Comparison of ENCODE assay signal across 1 cellular context in the genomic region with DNA sequence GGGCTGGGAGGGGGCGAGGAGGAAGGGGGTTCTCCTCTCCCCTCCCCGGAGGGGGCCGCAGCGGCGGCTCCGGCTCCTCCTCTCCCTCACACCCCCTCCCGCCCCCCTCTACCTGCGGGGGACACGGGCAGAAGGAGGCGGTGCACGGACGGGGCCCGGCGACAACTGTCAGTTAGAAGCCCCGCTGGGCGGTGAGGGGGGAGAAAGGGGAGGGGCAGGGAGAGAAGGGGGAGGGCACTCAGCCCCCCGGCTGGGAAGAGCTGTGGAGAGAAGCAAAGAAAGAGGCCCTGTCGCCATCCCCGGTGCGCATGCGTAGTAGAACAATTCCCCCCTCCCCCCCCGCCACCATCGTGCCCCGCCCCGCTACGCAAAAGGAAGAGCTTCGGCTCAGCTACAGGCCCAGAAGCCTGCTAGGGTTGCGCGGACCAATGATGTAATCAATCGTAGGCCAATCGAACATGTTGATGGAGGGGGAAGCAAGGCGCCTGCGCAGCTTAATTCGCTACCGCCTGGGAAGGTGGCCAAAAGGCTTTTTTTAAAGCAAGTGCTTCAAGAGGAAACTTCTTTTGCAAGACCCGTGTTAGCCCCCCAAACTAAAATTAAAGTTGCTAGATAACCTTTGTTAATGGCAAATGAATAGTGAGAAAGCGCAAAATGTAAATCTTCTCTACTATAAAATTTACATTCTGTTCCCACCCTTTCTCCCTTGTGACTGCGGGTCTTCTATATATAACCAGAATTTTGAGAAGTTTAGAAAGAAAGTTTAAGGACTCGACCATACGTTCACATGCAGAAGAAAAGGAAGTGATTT.
A peak's percentile ranks its signal among the peaks of the same experiment; 100 is the strongest.
TF ChIP-seq lines count a peak whose summit lies in the region.

No MANE protein-coding gene starts in this region.

TF ChIP-seq in K562, 482 proteins besides CTCF, POLR2A, EP300 and RAD21 (continued from another document and continues in another):
- TF ChIP-seq MYBL2 (IDR thresholded peaks at IDR 0.05; ENCODE audit: low read depth) (no peak), MYBL2 (CRISPR knock-in tag; IDR thresholded peaks at IDR 0.05; ENCODE audit: borderline replicate concordance) (no peak), MECOM (CRISPR knock-in tag; IDR thresholded peaks at IDR 0.05) (no peak), FOXA3 (CRISPR knock-in tag; conservative IDR thresholded peaks at IDR 0.05 in 1 of 2, IDR thresholded peaks at IDR 0.05 in 1 of 2) (no peak), ZNF41 (CRISPR knock-in tag; conservative IDR thresholded peaks at IDR 0.05) (no peak), ZNF696 (CRISPR knock-in tag; conservative IDR thresholded peaks at IDR 0.05) (no peak), MBD2 (IDR thresholded peaks at IDR 0.05; ENCODE audit: borderline replicate concordance, low read depth) (0 out of 2 replicates have a peak, but pooled peaks have one; percentile 27), CSDE1 (IDR thresholded peaks at IDR 0.05) (peak in 1 of 2 experiments; percentile 13; a peak in 1 of 4 replicates), POLR2AphosphoS2 (IDR thresholded peaks at IDR 0.05; ENCODE audit: low read length) (peak; percentile 64; the same call in 1 of the 2 replicates), SRSF7 (optimal IDR thresholded peaks at IDR 0.05; ENCODE audit: low read depth, low read length) (no peak), ZNF76 (CRISPR knock-in tag; IDR thresholded peaks at IDR 0.05; ENCODE audit: borderline replicate concordance) (no peak), E2F3 (CRISPR knock-in tag; IDR thresholded peaks at IDR 0.05) (no peak), ZNF224 (CRISPR knock-in tag; IDR thresholded peaks at IDR 0.05) (no peak), PML (IDR thresholded peaks at IDR 0.05; ENCODE audit: low read length) (peak; percentile 27; the same call in 1 of the 2 replicates), TSC22D4 (tag; IDR thresholded peaks at IDR 0.05) (no peak), FOXM1 (IDR thresholded peaks at IDR 0.05; ENCODE audit: low read depth) (no peak), FOXM1 (CRISPR knock-in tag; IDR thresholded peaks at IDR 0.05; ENCODE audit: low read depth) (no peak), ZNF175 (CRISPR knock-in tag; IDR thresholded peaks at IDR 0.05; ENCODE audit: low read depth) (no peak), CEBPB (tag; IDR thresholded peaks at IDR 0.05) (peak; percentile 27; the same call in 1 of the 2 replicates), CBFA2T3 (IDR thresholded peaks at IDR 0.05) (no peak), TBP (optimal IDR thresholded peaks at IDR 0.05; ENCODE audit: low read depth, low read length) (peak; percentile 48), POLR2B (IDR thresholded peaks at IDR 0.05; ENCODE audit: low read depth, partially characterized antibody) (peak; percentile 3), MEF2D (tag; conservative IDR thresholded peaks at IDR 0.05; ENCODE audit: low read depth) (no peak), U2AF1 (optimal IDR thresholded peaks at IDR 0.05; ENCODE audit: low read depth, low read length) (no peak), HDGF (IDR thresholded peaks at IDR 0.05) (no peak), PHB2 (IDR thresholded peaks at IDR 0.05; ENCODE audit: low read depth) (no peak), ILF3 (IDR thresholded peaks at IDR 0.05; ENCODE audit: borderline replicate concordance) (no peak), PHTF2 (CRISPR knock-in tag; IDR thresholded peaks at IDR 0.05) (no peak), NR4A1 (CRISPR knock-in tag; IDR thresholded peaks at IDR 0.05) (no peak), NR4A1 (tag; IDR thresholded peaks at IDR 0.05) (no peak), POLR2H (tag; IDR thresholded peaks at IDR 0.05; ENCODE audit: low read depth) (peak; percentile 59), GATA2 (CRISPR knock-in tag; IDR thresholded peaks at IDR 0.05) (no peak), MAZ (CRISPR knock-in tag; conservative IDR thresholded peaks at IDR 0.05 in 1 of 2, IDR thresholded peaks at IDR 0.05 in 1 of 2) (peak in 1 of 2 experiments; percentile 78; a peak in 3 of 4 replicates), SRSF9 (IDR thresholded peaks at IDR 0.05; ENCODE audit: borderline replicate concordance, low read depth, low read length) (no peak), NFIC (IDR thresholded peaks at IDR 0.05) (peak; percentile 69), MAFG (tag; conservative IDR thresholded peaks at IDR 0.05) (no peak), EP400 (IDR thresholded peaks at IDR 0.05) (peak; percentile 21; the same call in 1 of the 2 replicates), TAL1 (IDR thresholded peaks at IDR 0.05) (no peak), ZNF253 (CRISPR knock-in tag; conservative IDR thresholded peaks at IDR 0.05) (no peak), FOXJ3 (CRISPR knock-in tag; IDR thresholded peaks at IDR 0.05) (no peak), ZBTB17 (CRISPR knock-in tag; IDR thresholded peaks at IDR 0.05) (no peak)
- TF ChIP-seq, protein P1, sequence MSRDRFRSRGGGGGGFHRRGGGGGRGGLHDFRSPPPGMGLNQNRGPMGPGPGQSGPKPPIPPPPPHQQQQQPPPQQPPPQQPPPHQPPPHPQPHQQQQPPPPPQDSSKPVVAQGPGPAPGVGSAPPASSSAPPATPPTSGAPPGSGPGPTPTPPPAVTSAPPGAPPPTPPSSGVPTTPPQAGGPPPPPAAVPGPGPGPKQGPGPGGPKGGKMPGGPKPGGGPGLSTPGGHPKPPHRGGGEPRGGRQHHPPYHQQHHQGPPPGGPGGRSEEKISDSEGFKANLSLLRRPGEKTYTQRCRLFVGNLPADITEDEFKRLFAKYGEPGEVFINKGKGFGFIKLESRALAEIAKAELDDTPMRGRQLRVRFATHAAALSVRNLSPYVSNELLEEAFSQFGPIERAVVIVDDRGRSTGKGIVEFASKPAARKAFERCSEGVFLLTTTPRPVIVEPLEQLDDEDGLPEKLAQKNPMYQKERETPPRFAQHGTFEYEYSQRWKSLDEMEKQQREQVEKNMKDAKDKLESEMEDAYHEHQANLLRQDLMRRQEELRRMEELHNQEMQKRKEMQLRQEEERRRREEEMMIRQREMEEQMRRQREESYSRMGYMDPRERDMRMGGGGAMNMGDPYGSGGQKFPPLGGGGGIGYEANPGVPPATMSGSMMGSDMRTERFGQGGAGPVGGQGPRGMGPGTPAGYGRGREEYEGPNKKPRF (IDR thresholded peaks at IDR 0.05; ENCODE audit: low read depth, low read length) = no peak
- TF ChIP-seq, protein P2, sequence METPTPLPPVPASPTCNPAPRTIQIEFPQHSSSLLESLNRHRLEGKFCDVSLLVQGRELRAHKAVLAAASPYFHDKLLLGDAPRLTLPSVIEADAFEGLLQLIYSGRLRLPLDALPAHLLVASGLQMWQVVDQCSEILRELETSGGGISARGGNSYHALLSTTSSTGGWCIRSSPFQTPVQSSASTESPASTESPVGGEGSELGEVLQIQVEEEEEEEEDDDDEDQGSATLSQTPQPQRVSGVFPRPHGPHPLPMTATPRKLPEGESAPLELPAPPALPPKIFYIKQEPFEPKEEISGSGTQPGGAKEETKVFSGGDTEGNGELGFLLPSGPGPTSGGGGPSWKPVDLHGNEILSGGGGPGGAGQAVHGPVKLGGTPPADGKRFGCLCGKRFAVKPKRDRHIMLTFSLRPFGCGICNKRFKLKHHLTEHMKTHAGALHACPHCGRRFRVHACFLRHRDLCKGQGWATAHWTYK (CRISPR knock-in tag; IDR thresholded peaks at IDR 0.05) = 0 out of 2 replicates have a peak, but pooled peaks have one; percentile 6
- TF ChIP-seq, protein P3, sequence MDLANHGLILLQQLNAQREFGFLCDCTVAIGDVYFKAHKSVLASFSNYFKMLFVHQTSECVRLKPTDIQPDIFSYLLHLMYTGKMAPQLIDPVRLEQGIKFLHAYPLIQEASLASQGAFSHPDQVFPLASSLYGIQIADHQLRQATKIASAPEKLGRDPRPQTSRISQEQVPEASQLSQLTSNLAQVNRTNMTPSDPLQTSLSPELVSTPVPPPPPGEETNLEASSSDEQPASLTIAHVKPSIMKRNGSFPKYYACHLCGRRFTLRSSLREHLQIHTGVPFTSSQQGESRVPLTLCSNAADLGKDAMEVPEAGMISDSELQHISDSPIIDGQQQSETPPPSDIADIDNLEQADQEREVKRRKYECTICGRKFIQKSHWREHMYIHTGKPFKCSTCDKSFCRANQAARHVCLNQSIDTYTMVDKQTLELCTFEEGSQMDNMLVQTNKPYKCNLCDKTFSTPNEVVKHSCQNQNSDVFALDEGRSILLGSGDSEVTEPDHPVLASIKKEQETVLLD (IDR thresholded peaks at IDR 0.05) = peak; percentile 75
- TF ChIP-seq, protein P4, sequence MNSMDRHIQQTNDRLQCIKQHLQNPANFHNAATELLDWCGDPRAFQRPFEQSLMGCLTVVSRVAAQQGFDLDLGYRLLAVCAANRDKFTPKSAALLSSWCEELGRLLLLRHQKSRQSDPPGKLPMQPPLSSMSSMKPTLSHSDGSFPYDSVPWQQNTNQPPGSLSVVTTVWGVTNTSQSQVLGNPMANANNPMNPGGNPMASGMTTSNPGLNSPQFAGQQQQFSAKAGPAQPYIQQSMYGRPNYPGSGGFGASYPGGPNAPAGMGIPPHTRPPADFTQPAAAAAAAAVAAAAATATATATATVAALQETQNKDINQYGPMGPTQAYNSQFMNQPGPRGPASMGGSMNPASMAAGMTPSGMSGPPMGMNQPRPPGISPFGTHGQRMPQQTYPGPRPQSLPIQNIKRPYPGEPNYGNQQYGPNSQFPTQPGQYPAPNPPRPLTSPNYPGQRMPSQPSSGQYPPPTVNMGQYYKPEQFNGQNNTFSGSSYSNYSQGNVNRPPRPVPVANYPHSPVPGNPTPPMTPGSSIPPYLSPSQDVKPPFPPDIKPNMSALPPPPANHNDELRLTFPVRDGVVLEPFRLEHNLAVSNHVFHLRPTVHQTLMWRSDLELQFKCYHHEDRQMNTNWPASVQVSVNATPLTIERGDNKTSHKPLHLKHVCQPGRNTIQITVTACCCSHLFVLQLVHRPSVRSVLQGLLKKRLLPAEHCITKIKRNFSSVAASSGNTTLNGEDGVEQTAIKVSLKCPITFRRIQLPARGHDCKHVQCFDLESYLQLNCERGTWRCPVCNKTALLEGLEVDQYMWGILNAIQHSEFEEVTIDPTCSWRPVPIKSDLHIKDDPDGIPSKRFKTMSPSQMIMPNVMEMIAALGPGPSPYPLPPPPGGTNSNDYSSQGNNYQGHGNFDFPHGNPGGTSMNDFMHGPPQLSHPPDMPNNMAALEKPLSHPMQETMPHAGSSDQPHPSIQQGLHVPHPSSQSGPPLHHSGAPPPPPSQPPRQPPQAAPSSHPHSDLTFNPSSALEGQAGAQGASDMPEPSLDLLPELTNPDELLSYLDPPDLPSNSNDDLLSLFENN (IDR thresholded peaks at IDR 0.05; ENCODE audit: low read depth in 2 of 2, low read length in 2 of 2) = no peak
- TF ChIP-seq, protein P5, sequence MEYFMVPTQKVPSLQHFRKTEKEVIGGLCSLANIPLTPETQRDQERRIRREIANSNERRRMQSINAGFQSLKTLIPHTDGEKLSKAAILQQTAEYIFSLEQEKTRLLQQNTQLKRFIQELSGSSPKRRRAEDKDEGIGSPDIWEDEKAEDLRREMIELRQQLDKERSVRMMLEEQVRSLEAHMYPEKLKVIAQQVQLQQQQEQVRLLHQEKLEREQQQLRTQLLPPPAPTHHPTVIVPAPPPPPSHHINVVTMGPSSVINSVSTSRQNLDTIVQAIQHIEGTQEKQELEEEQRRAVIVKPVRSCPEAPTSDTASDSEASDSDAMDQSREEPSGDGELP (CRISPR knock-in tag; IDR thresholded peaks at IDR 0.05; ENCODE audit: borderline replicate concordance) = peak; percentile 48; the same call in 1 of the 2 replicates
- TF ChIP-seq, protein P6, sequence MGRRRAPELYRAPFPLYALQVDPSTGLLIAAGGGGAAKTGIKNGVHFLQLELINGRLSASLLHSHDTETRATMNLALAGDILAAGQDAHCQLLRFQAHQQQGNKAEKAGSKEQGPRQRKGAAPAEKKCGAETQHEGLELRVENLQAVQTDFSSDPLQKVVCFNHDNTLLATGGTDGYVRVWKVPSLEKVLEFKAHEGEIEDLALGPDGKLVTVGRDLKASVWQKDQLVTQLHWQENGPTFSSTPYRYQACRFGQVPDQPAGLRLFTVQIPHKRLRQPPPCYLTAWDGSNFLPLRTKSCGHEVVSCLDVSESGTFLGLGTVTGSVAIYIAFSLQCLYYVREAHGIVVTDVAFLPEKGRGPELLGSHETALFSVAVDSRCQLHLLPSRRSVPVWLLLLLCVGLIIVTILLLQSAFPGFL (CRISPR knock-in tag; IDR thresholded peaks at IDR 0.05) = no peak
- TF ChIP-seq, protein P7, sequence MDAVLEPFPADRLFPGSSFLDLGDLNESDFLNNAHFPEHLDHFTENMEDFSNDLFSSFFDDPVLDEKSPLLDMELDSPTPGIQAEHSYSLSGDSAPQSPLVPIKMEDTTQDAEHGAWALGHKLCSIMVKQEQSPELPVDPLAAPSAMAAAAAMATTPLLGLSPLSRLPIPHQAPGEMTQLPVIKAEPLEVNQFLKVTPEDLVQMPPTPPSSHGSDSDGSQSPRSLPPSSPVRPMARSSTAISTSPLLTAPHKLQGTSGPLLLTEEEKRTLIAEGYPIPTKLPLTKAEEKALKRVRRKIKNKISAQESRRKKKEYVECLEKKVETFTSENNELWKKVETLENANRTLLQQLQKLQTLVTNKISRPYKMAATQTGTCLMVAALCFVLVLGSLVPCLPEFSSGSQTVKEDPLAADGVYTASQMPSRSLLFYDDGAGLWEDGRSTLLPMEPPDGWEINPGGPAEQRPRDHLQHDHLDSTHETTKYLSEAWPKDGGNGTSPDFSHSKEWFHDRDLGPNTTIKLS (IDR thresholded peaks at IDR 0.05; ENCODE audit: borderline replicate concordance, low read depth) = no peak
- TF ChIP-seq, protein P8, sequence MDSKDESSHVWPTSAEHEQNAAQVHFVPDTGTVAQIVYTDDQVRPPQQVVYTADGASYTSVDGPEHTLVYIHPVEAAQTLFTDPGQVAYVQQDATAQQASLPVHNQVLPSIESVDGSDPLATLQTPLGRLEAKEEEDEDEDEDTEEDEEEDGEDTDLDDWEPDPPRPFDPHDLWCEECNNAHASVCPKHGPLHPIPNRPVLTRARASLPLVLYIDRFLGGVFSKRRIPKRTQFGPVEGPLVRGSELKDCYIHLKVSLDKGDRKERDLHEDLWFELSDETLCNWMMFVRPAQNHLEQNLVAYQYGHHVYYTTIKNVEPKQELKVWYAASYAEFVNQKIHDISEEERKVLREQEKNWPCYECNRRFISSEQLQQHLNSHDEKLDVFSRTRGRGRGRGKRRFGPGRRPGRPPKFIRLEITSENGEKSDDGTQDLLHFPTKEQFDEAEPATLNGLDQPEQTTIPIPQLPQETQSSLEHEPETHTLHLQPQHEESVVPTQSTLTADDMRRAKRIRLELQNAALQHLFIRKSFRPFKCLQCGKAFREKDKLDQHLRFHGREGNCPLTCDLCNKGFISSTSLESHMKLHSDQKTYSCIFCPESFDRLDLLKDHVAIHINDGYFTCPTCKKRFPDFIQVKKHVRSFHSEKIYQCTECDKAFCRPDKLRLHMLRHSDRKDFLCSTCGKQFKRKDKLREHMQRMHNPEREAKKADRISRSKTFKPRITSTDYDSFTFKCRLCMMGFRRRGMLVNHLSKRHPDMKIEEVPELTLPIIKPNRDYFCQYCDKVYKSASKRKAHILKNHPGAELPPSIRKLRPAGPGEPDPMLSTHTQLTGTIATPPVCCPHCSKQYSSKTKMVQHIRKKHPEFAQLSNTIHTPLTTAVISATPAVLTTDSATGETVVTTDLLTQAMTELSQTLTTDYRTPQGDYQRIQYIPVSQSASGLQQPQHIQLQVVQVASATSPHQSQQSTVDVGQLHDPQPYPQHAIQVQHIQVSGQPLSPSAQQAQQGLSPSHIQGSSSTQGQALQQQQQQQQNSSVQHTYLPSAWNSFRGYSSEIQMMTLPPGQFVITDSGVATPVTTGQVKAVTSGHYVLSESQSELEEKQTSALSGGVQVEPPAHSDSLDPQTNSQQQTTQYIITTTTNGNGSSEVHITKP (IDR thresholded peaks at IDR 0.05; ENCODE audit: partially characterized antibody) = no peak
